ENCODE assay signal across 2 cellular contexts in genomic region chr11:121449123-121449522, GRCh38.
TF ChIP-seq lines count a peak whose summit lies in the region.

No MANE protein-coding gene starts in this region.

TF ChIP-seq in liver, 16 proteins besides CTCF, POLR2A, EP300 and RAD21:
- TF ChIP-seq HNF4A (conservative IDR thresholded peaks at IDR 0.05) (no peak), HNF4G (IDR thresholded peaks at IDR 0.05) (no peak), SP1 (IDR thresholded peaks at IDR 0.05) (no peak), RXRA (IDR thresholded peaks at IDR 0.05) (no peak), FOXA1 (IDR thresholded peaks at IDR 0.05) (no peak), JUND (IDR thresholded peaks at IDR 0.05) (no peak), EGR1 (IDR thresholded peaks at IDR 0.05; ENCODE audit: low read depth in 2 of 2) (no peak), TAF1 (conservative IDR thresholded peaks at IDR 0.05) (no peak)
- TF ChIP-seq, protein P1, sequence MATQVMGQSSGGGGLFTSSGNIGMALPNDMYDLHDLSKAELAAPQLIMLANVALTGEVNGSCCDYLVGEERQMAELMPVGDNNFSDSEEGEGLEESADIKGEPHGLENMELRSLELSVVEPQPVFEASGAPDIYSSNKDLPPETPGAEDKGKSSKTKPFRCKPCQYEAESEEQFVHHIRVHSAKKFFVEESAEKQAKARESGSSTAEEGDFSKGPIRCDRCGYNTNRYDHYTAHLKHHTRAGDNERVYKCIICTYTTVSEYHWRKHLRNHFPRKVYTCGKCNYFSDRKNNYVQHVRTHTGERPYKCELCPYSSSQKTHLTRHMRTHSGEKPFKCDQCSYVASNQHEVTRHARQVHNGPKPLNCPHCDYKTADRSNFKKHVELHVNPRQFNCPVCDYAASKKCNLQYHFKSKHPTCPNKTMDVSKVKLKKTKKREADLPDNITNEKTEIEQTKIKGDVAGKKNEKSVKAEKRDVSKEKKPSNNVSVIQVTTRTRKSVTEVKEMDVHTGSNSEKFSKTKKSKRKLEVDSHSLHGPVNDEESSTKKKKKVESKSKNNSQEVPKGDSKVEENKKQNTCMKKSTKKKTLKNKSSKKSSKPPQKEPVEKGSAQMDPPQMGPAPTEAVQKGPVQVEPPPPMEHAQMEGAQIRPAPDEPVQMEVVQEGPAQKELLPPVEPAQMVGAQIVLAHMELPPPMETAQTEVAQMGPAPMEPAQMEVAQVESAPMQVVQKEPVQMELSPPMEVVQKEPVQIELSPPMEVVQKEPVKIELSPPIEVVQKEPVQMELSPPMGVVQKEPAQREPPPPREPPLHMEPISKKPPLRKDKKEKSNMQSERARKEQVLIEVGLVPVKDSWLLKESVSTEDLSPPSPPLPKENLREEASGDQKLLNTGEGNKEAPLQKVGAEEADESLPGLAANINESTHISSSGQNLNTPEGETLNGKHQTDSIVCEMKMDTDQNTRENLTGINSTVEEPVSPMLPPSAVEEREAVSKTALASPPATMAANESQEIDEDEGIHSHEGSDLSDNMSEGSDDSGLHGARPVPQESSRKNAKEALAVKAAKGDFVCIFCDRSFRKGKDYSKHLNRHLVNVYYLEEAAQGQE (IDR thresholded peaks at IDR 0.05): no peak
- TF ChIP-seq, protein P2, sequence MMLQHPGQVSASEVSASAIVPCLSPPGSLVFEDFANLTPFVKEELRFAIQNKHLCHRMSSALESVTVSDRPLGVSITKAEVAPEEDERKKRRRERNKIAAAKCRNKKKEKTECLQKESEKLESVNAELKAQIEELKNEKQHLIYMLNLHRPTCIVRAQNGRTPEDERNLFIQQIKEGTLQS (IDR thresholded peaks at IDR 0.05): no peak
- TF ChIP-seq, protein P3, sequence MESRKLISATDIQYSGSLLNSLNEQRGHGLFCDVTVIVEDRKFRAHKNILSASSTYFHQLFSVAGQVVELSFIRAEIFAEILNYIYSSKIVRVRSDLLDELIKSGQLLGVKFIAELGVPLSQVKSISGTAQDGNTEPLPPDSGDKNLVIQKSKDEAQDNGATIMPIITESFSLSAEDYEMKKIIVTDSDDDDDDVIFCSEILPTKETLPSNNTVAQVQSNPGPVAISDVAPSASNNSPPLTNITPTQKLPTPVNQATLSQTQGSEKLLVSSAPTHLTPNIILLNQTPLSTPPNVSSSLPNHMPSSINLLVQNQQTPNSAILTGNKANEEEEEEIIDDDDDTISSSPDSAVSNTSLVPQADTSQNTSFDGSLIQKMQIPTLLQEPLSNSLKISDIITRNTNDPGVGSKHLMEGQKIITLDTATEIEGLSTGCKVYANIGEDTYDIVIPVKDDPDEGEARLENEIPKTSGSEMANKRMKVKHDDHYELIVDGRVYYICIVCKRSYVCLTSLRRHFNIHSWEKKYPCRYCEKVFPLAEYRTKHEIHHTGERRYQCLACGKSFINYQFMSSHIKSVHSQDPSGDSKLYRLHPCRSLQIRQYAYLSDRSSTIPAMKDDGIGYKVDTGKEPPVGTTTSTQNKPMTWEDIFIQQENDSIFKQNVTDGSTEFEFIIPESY (IDR thresholded peaks at IDR 0.05): no peak
TF ChIP-seq in liver: peak in this region for 0.

TF ChIP-seq in H1, 55 proteins besides CTCF, POLR2A, EP300 and RAD21:
- no peak for TF ChIP-seq SP2 (IDR thresholded peaks at IDR 0.05; ENCODE audit: low read length)
- TF ChIP-seq KDM5A (IDR thresholded peaks at IDR 0.05; ENCODE audit: low read length): no peak
- no peak for TF ChIP-seq POLR2AphosphoS5 (IDR thresholded peaks at IDR 0.05; ENCODE audit: low read depth, low read length)
- no peak for TF ChIP-seq RNF2 (IDR thresholded peaks at IDR 0.05; ENCODE audit: borderline replicate concordance, low read depth, low read length, missing control alignments, poor library complexity, severe bottlenecking)
- TF ChIP-seq, protein P4, sequence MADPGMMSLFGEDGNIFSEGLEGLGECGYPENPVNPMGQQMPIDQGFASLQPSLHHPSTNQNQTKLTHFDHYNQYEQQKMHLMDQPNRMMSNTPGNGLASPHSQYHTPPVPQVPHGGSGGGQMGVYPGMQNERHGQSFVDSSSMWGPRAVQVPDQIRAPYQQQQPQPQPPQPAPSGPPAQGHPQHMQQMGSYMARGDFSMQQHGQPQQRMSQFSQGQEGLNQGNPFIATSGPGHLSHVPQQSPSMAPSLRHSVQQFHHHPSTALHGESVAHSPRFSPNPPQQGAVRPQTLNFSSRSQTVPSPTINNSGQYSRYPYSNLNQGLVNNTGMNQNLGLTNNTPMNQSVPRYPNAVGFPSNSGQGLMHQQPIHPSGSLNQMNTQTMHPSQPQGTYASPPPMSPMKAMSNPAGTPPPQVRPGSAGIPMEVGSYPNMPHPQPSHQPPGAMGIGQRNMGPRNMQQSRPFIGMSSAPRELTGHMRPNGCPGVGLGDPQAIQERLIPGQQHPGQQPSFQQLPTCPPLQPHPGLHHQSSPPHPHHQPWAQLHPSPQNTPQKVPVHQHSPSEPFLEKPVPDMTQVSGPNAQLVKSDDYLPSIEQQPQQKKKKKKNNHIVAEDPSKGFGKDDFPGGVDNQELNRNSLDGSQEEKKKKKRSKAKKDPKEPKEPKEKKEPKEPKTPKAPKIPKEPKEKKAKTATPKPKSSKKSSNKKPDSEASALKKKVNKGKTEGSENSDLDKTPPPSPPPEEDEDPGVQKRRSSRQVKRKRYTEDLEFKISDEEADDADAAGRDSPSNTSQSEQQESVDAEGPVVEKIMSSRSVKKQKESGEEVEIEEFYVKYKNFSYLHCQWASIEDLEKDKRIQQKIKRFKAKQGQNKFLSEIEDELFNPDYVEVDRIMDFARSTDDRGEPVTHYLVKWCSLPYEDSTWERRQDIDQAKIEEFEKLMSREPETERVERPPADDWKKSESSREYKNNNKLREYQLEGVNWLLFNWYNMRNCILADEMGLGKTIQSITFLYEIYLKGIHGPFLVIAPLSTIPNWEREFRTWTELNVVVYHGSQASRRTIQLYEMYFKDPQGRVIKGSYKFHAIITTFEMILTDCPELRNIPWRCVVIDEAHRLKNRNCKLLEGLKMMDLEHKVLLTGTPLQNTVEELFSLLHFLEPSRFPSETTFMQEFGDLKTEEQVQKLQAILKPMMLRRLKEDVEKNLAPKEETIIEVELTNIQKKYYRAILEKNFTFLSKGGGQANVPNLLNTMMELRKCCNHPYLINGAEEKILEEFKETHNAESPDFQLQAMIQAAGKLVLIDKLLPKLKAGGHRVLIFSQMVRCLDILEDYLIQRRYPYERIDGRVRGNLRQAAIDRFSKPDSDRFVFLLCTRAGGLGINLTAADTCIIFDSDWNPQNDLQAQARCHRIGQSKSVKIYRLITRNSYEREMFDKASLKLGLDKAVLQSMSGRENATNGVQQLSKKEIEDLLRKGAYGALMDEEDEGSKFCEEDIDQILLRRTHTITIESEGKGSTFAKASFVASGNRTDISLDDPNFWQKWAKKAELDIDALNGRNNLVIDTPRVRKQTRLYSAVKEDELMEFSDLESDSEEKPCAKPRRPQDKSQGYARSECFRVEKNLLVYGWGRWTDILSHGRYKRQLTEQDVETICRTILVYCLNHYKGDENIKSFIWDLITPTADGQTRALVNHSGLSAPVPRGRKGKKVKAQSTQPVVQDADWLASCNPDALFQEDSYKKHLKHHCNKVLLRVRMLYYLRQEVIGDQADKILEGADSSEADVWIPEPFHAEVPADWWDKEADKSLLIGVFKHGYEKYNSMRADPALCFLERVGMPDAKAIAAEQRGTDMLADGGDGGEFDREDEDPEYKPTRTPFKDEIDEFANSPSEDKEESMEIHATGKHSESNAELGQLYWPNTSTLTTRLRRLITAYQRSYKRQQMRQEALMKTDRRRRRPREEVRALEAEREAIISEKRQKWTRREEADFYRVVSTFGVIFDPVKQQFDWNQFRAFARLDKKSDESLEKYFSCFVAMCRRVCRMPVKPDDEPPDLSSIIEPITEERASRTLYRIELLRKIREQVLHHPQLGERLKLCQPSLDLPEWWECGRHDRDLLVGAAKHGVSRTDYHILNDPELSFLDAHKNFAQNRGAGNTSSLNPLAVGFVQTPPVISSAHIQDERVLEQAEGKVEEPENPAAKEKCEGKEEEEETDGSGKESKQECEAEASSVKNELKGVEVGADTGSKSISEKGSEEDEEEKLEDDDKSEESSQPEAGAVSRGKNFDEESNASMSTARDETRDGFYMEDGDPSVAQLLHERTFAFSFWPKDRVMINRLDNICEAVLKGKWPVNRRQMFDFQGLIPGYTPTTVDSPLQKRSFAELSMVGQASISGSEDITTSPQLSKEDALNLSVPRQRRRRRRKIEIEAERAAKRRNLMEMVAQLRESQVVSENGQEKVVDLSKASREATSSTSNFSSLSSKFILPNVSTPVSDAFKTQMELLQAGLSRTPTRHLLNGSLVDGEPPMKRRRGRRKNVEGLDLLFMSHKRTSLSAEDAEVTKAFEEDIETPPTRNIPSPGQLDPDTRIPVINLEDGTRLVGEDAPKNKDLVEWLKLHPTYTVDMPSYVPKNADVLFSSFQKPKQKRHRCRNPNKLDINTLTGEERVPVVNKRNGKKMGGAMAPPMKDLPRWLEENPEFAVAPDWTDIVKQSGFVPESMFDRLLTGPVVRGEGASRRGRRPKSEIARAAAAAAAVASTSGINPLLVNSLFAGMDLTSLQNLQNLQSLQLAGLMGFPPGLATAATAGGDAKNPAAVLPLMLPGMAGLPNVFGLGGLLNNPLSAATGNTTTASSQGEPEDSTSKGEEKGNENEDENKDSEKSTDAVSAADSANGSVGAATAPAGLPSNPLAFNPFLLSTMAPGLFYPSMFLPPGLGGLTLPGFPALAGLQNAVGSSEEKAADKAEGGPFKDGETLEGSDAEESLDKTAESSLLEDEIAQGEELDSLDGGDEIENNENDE (IDR thresholded peaks at IDR 0.05; ENCODE audit: insufficient replicate concordance, low read length): no peak
- no peak for TF ChIP-seq PHF8 (conservative IDR thresholded peaks at IDR 0.05; ENCODE audit: low read depth, low read length)
- no peak for TF ChIP-seq BACH1 (IDR thresholded peaks at IDR 0.05; ENCODE audit: low read length)
- no peak for TF ChIP-seq USF2 (IDR thresholded peaks at IDR 0.05; ENCODE audit: low read length)
- TF ChIP-seq TEAD4 (IDR thresholded peaks at IDR 0.05; ENCODE audit: low read depth, low read length): no peak
- TF ChIP-seq, protein P5, sequence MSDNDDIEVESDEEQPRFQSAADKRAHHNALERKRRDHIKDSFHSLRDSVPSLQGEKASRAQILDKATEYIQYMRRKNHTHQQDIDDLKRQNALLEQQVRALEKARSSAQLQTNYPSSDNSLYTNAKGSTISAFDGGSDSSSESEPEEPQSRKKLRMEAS (IDR thresholded peaks at IDR 0.05): no peak
- no peak for TF ChIP-seq YY1 (IDR thresholded peaks at IDR 0.05; ENCODE audit: low read depth, low read length)
